Comparison of ENCODE assay signal across 8 cellular contexts in genomic region chr2:26088038-26088643, GRCh38. TPM values are rescaled to one million over a fixed set of nuclear protein-coding genes. Genes with fewer than 3 reads are reported as not detected.
DNase-seq lines count a peak whose midpoint lies in the region; ATAC-seq and TF ChIP-seq lines count a peak whose summit lies in the region.

No MANE protein-coding gene starts in this region.

- intact Hi-C loops in CD8-positive, alpha-beta T cell (cut with DNase I, micrococcal nuclease): loop anchor here (1.0 to 5.0 kb wide), 6 partner anchors 54 to 489 kb away; no protein-coding TSS in a partner anchor

- no CpG with 5 or more reads among the region's 1 CpG for WGBS in neuronal stem cell (ENCODE audit: extremely low coverage in 2 of 2, insufficient read length in 2 of 2, insufficient replicate concordance in 1 of 2), 2 donors

- H3K27ac Mint-ChIP-seq in CD8-positive, alpha-beta T cell: no peak overlapping the region
- no peak overlapping the region for H3K27ac Mint-ChIP-seq in GM23338
- no peak overlapping the region for H3K27ac Mint-ChIP-seq in activated naive CD8-positive, alpha-beta T cell treated with anti-CD3 and anti-CD28 coated beads, Interleukin-2, amount 50 U/mL, for 24 hours

- no peaks in the 10 kb centered on the region for H3K27me3 ChIP-seq in CD8-positive, alpha-beta T cell (ENCODE audit: insufficient read depth, low read length)
- H3K27me3 ChIP-seq in GM23338 (ENCODE audit: insufficient read depth): no peaks in the 10 kb centered on the region
- H3K27me3 ChIP-seq in osteoblast (ENCODE audit: insufficient read depth, low read length): no peaks in the 10 kb centered on the region
- no peaks in the 10 kb centered on the region for H3K27me3 ChIP-seq in neuronal stem cell (ENCODE audit: control insufficient read depth in 3 of 3, insufficient read depth in 3 of 3, low read depth in 1 of 3, low read length in 3 of 3)

- H3K14ac ChIP-seq in neuronal stem cell (ENCODE audit: low read length): no peak overlapping the region

- H2BK12ac ChIP-seq in neuronal stem cell (ENCODE audit: low read length): no peak overlapping the region

- peaks cover 4% of the 10 kb centered on the region for H3K4me1 ChIP-seq in CD8-positive, alpha-beta T cell (ENCODE audit: insufficient read depth, low read length)
- peaks cover 23% of the 10 kb centered on the region for H3K4me1 ChIP-seq in GM23338 (ENCODE audit: insufficient read depth)
- H3K4me1 ChIP-seq in osteoblast (ENCODE audit: insufficient read depth, low read length): peaks cover 13% of the 10 kb centered on the region
- H3K4me1 ChIP-seq in neuronal stem cell (ENCODE audit: control insufficient read depth in 2 of 2, insufficient read depth in 1 of 2, low read depth in 1 of 2, low read length in 2 of 2): no peaks in the 10 kb centered on the region

- peaks cover 88% of the 10 kb centered on the region for H3K79me2 ChIP-seq in GM23338 (replicated peaks; ENCODE audit: insufficient read depth)
- peaks cover 94% of the 10 kb centered on the region for H3K79me2 ChIP-seq in osteoblast (ENCODE audit: insufficient read depth, low read length)

- H3K4ac ChIP-seq in neuronal stem cell (ENCODE audit: low read length): no peak overlapping the region

- H3K18ac ChIP-seq in neuronal stem cell (ENCODE audit: low read length): no peak overlapping the region

- no peak overlapping the region for H3K4me3 Mint-ChIP-seq in CD8-positive, alpha-beta T cell
- H3K4me3 Mint-ChIP-seq in GM23338: no peak overlapping the region
- no peak overlapping the region for H3K4me3 Mint-ChIP-seq in activated naive CD8-positive, alpha-beta T cell treated with anti-CD3 and anti-CD28 coated beads, Interleukin-2, amount 50 U/mL, for 24 hours

- H2BK120ac ChIP-seq in neuronal stem cell (ENCODE audit: low read depth, low read length): no peak overlapping the region

- no peak overlapping the region for H3K4me2 ChIP-seq in GM23338
- H3K4me2 ChIP-seq in osteoblast (ENCODE audit: insufficient read depth, low read length): no peak overlapping the region
- no peak overlapping the region for H3K4me2 ChIP-seq in neuronal stem cell (ENCODE audit: insufficient read depth, low read length, poor library complexity, severe bottlenecking)

- no peak overlapping the region for H3K4me3 ChIP-seq in CD8-positive, alpha-beta T cell (ENCODE audit: low read depth, low read length)
- H3K4me3 ChIP-seq in GM23338 (no peak overlapping the region), osteoblast (ENCODE audit: insufficient read depth, low read length) (no peak overlapping the region), neuronal stem cell (ENCODE audit: low read length in 2 of 2) (no peak overlapping the region)

- no peak overlapping the region for H2BK5ac ChIP-seq in neuronal stem cell (ENCODE audit: low read length)

- H3K36me3 ChIP-seq in CD8-positive, alpha-beta T cell (ENCODE audit: insufficient read depth, low read length): no peaks in the 10 kb centered on the region
- H3K36me3 ChIP-seq in GM23338 (ENCODE audit: insufficient read depth): no peaks in the 10 kb centered on the region
- peaks cover 5% of the 10 kb centered on the region for H3K36me3 ChIP-seq in osteoblast (ENCODE audit: insufficient read depth, low read length)
- peaks cover 0 to 16% of the 10 kb centered on the region in 2 donors for H3K36me3 ChIP-seq in neuronal stem cell (replicated peaks in 1 of 2; ENCODE audit: control insufficient read depth in 2 of 2, insufficient read depth in 2 of 2, low read length in 2 of 2)

- no peak overlapping the region for H2AK5ac ChIP-seq in neuronal stem cell (ENCODE audit: low read depth, low read length)

- H3K79me1 ChIP-seq in neuronal stem cell (ENCODE audit: low read depth, low read length): peaks cover 2% of the 10 kb centered on the region

- no peaks in the 10 kb centered on the region for H3K9me3 ChIP-seq in CD8-positive, alpha-beta T cell (ENCODE audit: low read length)
- H3K9me3 ChIP-seq in osteoblast (ENCODE audit: low read depth, low read length) (no peaks in the 10 kb centered on the region), neuronal stem cell (replicated peaks in 1 of 2; ENCODE audit: control insufficient read depth in 2 of 2, insufficient read depth in 1 of 2, low read depth in 1 of 2, low read length in 2 of 2) (peaks cover 0 to 4% of the 10 kb centered on the region in 2 donors)

- no peaks in the 10 kb centered on the region for H3K27me3 Mint-ChIP-seq in CD8-positive, alpha-beta T cell (ENCODE audit: low read depth)
- peaks cover 8% of the 10 kb centered on the region for H3K27me3 Mint-ChIP-seq in GM23338 (ENCODE audit: insufficient read depth, low read depth, poor library complexity)
- H3K27me3 Mint-ChIP-seq in activated naive CD8-positive, alpha-beta T cell treated with anti-CD3 and anti-CD28 coated beads, Interleukin-2, amount 50 U/mL, for 24 hours: no peaks in the 10 kb centered on the region

- no peak overlapping the region for H2BK15ac ChIP-seq in neuronal stem cell (ENCODE audit: low read length)

- H3K9me2 ChIP-seq in GM23338 (ENCODE audit: insufficient read depth): no peaks in the 10 kb centered on the region

- H2AFZ ChIP-seq in GM23338 (no peak overlapping the region), osteoblast (ENCODE audit: low read length) (no peak overlapping the region), neuronal stem cell (ENCODE audit: low read length) (no peak overlapping the region)

- no peak overlapping the region for H3K27ac ChIP-seq in CD8-positive, alpha-beta T cell (ENCODE audit: low read depth, low read length)
- H3K27ac ChIP-seq in GM23338 (ENCODE audit: low read depth) (no peak overlapping the region), osteoblast (ENCODE audit: low read depth, low read length) (no peak overlapping the region), neuronal stem cell (replicated peaks; ENCODE audit: low read length) (no peak overlapping the region)

- no peak overlapping the region for H4K91ac ChIP-seq in neuronal stem cell (ENCODE audit: low read depth, low read length, poor library complexity)

- POLR2A ChIA-PET in CD8-positive, alpha-beta T cell (lab: Charles Lee): no interaction called here

- peaks cover 61% of the 10 kb centered on the region for H3K4me1 Mint-ChIP-seq in CD8-positive, alpha-beta T cell (ENCODE audit: low read depth)
- peaks cover 39% of the 10 kb centered on the region for H3K4me1 Mint-ChIP-seq in GM23338
- peaks cover 68% of the 10 kb centered on the region for H3K4me1 Mint-ChIP-seq in activated naive CD8-positive, alpha-beta T cell treated with anti-CD3 and anti-CD28 coated beads, Interleukin-2, amount 50 U/mL, for 24 hours

- no peak overlapping the region for H3K23ac ChIP-seq in neuronal stem cell (ENCODE audit: low read depth, low read length, poor library complexity)

- H4K20me1 ChIP-seq in GM23338 (replicated peaks; ENCODE audit: insufficient read depth): peaks cover 21% of the 10 kb centered on the region; the same call in 1 of the 2 replicates
- H4K20me1 ChIP-seq in osteoblast (ENCODE audit: insufficient read depth, low read length): peaks cover 53% of the 10 kb centered on the region

- TF ChIP-seq CTCF in CD8-positive, alpha-beta T cell (IDR thresholded peaks at IDR 0.05): peak; percentile 69
- peak; percentile 83 to 86 for TF ChIP-seq CTCF in GM23338 (conservative IDR thresholded peaks at IDR 0.05; ENCODE audit: low read depth in 2 of 2)
- peak; percentile 75 for TF ChIP-seq CTCF in osteoblast (IDR thresholded peaks at IDR 0.05; ENCODE audit: extremely low read depth, low read depth, low read length)

- H3F3A ChIP-seq in GM23338 (replicated peaks; ENCODE audit: low read depth): no peaks in the 10 kb centered on the region

- H3K9me3 Mint-ChIP-seq in CD8-positive, alpha-beta T cell: peaks cover under 1% of the 10 kb centered on the region
- no peaks in the 10 kb centered on the region for H3K9me3 Mint-ChIP-seq in GM23338
- H3K9me3 Mint-ChIP-seq in activated naive CD8-positive, alpha-beta T cell treated with anti-CD3 and anti-CD28 coated beads, Interleukin-2, amount 50 U/mL, for 24 hours: peaks cover 4% of the 10 kb centered on the region

- peak; percentile 69 for ATAC-seq in CD8-positive, alpha-beta T cell
- ATAC-seq in GM23338: peak; percentile 76
- no peak for ATAC-seq in GM21619 (IDR thresholded peaks at IDR 0.05; ENCODE audit: unreplicated experiment)
- ATAC-seq in activated naive CD8-positive, alpha-beta T cell treated with anti-CD3 and anti-CD28 coated beads, Interleukin-2, amount 50 U/mL, for 24 hours: no peak

- H4K8ac ChIP-seq in neuronal stem cell (ENCODE audit: low read depth, low read length): no peak overlapping the region

- peaks cover 20% of the 10 kb centered on the region for H3K36me3 Mint-ChIP-seq in CD8-positive, alpha-beta T cell
- H3K36me3 Mint-ChIP-seq in GM23338 (ENCODE audit: low read depth): peaks cover 14% of the 10 kb centered on the region; the same call in 2 of the 3 replicates
- peaks cover 22% of the 10 kb centered on the region for H3K36me3 Mint-ChIP-seq in activated naive CD8-positive, alpha-beta T cell treated with anti-CD3 and anti-CD28 coated beads, Interleukin-2, amount 50 U/mL, for 24 hours (ENCODE audit: low read depth)

- H3K9ac ChIP-seq in neuronal stem cell (ENCODE audit: low read depth, low read length, poor library complexity): no peak overlapping the region

- peak in 2 of 7 experiments; percentile 9 to 17 for DNase-seq in CD8-positive, alpha-beta T cell
- DNase-seq in GM23338 (ENCODE audit: low spot score): peak; percentile 67
- peak; percentile 8 for DNase-seq in SHP77 treated with DMSO at 0.1 percent for 48 hours (lab: John Stamatoyannopoulos, UW)
- peak; percentile 12 for DNase-seq in fibroblast of gingiva (ENCODE audit: low read depth)
- peak; percentile 60 for DNase-seq in osteoblast (ENCODE audit: insufficient read length, low spot score, missing footprints)
- DNase-seq in neuronal stem cell (ENCODE audit: low spot score): no peak
- no peak for DNase-seq in activated naive CD8-positive, alpha-beta T cell treated with anti-CD3 and anti-CD28 coated beads, Interleukin-2, amount 50 U/mL, for 24 hours

- CTCF ChIA-PET in CD8-positive, alpha-beta T cell (lab: Charles Lee): interaction anchor here (0.6 to 2.2 kb wide), 19 partner anchors 8 to 243 kb away, joined by 3 to 10 read pairs (median 3); no protein-coding TSS in a partner anchor

RNA-seq across cellular contexts. Expression of gene RAB10, which starts 54.3 kb away (rescaled TPM):
- 10 to 100 TPM; 12.7 TPM for total RNA-seq in CD8-positive, alpha-beta T cell
- total RNA-seq in GM23338 (2014; rRNA removed; shearing (Covaris generic)): 102 and 116 TPM in 2 replicates
- 119 and 143 TPM in 2 replicates for polyA plus RNA-seq in GM23338 (2016; fragmentation: Nextera tagmentation; extraction: Ambion mirVana)
- total RNA-seq in osteoblast: 128 and 151 TPM in 2 replicates
- polyA plus RNA-seq in neuronal stem cell (2013, experiment 1 of 2): 98.8 TPM
- 97.0 TPM for polyA plus RNA-seq in neuronal stem cell (2013, experiment 2 of 2)

Comparison
In these comparisons a context has a peak if more than half of its experiments do, and no peak if none do; other contexts are left out.
1. ATAC-seq: peak in CD8-positive, alpha-beta T cell (single experiment) and GM23338 (single experiment); none in GM21619 (single experiment) and activated naive CD8-positive, alpha-beta T cell treated with anti-CD3 and anti-CD28 coated beads, Interleukin-2, amount 50 U/mL, for 24 hours (single experiment).
2. DNase-seq: peak in GM23338 (single experiment), SHP77 treated with DMSO at 0.1 percent for 48 hours (single experiment), fibroblast of gingiva (single experiment) and osteoblast (single experiment); none in neuronal stem cell (single experiment) and activated naive CD8-positive, alpha-beta T cell treated with anti-CD3 and anti-CD28 coated beads, Interleukin-2, amount 50 U/mL, for 24 hours (single experiment).
3. Peak in every context shown above with its lines, with median percentiles within 50 percentile points of each other: CTCF ChIP-seq.